In the genomic region with DNA sequence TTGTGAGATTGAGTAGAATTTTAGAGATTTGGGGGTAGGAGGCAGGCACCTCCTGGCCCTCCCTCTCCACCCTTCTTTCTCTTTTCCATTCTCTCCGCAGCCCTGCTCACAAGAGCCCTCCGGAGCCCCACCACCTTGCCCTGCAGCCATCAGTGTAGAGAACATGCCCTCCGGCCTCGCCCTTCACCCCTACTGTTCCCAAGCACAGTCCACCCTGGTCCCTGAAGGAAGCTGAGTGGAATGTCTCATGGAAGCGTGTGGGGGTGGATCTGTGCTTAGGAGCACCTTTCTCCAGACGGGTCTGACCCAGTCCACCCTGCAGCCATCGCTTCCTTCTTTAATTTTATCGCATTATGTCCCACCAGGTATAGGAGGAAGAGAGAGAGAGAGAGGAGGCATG, we compare ENCODE assay signal across 18 cellular contexts.
DNase-seq lines count a peak whose midpoint lies in the region; ATAC-seq, FAIRE-seq and TF ChIP-seq lines count a peak whose summit lies in the region.
"Had no signal": no experiment of that assay in that cellular context is flagged by ENCODE, and none has a peak within 500 bp of the region (broad histone marks: within the 10 kb centered on the region; RNA-seq: fewer than 3 reads in every experiment).

No MANE protein-coding gene starts in this region.

- POLR2A ChIA-PET in HEK293 (lab: Yijun Ruan, JAX): interaction anchor here (0.9 kb wide), 1 partner anchor 697 kb away, joined by 3 read pairs; no protein-coding TSS in a partner anchor

- FAIRE-seq in GM12891 (lab: Jason Lieb, UNC): no peak
- FAIRE-seq: bronchial epithelial cell, colon, GM19239, H54 had no signal

- TF ChIP-seq CTCF in HEK293 (tag by site-specific recombination; IDR thresholded peaks at IDR 0.05) (no peak), coronary artery (IDR thresholded peaks at IDR 0.05) (no peak), neural cell (IDR thresholded peaks at IDR 0.05; ENCODE audit: poor library complexity, severe bottlenecking) (no peak)

- no peaks in the 10 kb centered on the region for H3K79me2 ChIP-seq in neural cell (replicated peaks; ENCODE audit: insufficient read depth, low read length)

- H3K4me1 ChIP-seq in BLaER1: peaks cover 12% of the 10 kb centered on the region; the same call in 1 of the 2 replicates
- H3K4me1 ChIP-seq in HEK293 (ENCODE audit: control insufficient read depth, insufficient read depth, low read length): no peaks in the 10 kb centered on the region

- peak overlapping the region; percentile 92 for H2AFZ ChIP-seq in neural cell (ENCODE audit: low read depth, low read length)
- H2AFZ ChIP-seq: PC-9 had no signal

- CTCF ChIA-PET in HEK293 (lab: Yijun Ruan, JAX): interaction anchor here (0.5 to 5.3 kb wide), 32 partner anchors 9 to 696 kb away, joined by 3 to 108 read pairs (median 4); partner anchors contain the start of genes BOD1 and NSG2

- H3K4me2 ChIP-seq in BLaER1 (peak overlapping the region; percentile 35), neural cell (ENCODE audit: low read length) (no peak overlapping the region)
- H3K4me2 ChIP-seq: PC-9 had no signal

- H3K27ac ChIP-seq in BLaER1 (no peak overlapping the region), HEK293 (ENCODE audit: extremely low read depth, low read depth, low read length) (no peak overlapping the region), coronary artery (no peak overlapping the region), neural cell (ENCODE audit: low read length) (peak overlapping the region; percentile 68)
- H3K27ac ChIP-seq: epithelial cell of prostate, left ventricle myocardium inferior, PC-9, transverse colon had no signal

- H3F3A ChIP-seq in neural cell (ENCODE audit: insufficient read depth, low read length, poor library complexity, severe bottlenecking): no peaks in the 10 kb centered on the region

- H3K36me3 ChIP-seq in BLaER1 (no peaks in the 10 kb centered on the region), HEK293 (ENCODE audit: control insufficient read depth in 2 of 2, insufficient read depth in 1 of 2, low read length in 2 of 2) (no peaks in the 10 kb centered on the region), neural cell (ENCODE audit: insufficient read depth, low read length) (no peaks in the 10 kb centered on the region)
- H3K36me3 ChIP-seq: left ventricle myocardium inferior, transverse colon had no signal

- intact Hi-C loops in Right ventricle myocardium superior (cut with DNase I): loop anchor here (10.0 kb wide), 1 partner anchor 688 kb away; no protein-coding TSS in a partner anchor

- H3K27me3 ChIP-seq in BLaER1: no peaks in the 10 kb centered on the region
- no peaks in the 10 kb centered on the region for H3K27me3 ChIP-seq in neural cell (ENCODE audit: insufficient read depth, low read depth, low read length)

- no peaks in the 10 kb centered on the region for H3K9me3 ChIP-seq in BLaER1
- no peaks in the 10 kb centered on the region for H3K9me3 ChIP-seq in HEK293 (ENCODE audit: control insufficient read depth, insufficient read depth, low read depth, low read length)
- H3K9me3 ChIP-seq in neural cell (ENCODE audit: low read length): no peaks in the 10 kb centered on the region
- H3K9me3 ChIP-seq: left ventricle myocardium inferior, transverse colon had no signal

- TF ChIP-seq RAD21 in neural cell (conservative IDR thresholded peaks at IDR 0.05): no peak

- H4K20me1 ChIP-seq in BLaER1 (no peaks in the 10 kb centered on the region), neural cell (ENCODE audit: insufficient read depth) (no peaks in the 10 kb centered on the region)

- H3K4me3 ChIP-seq in BLaER1: no peak overlapping the region
- no peak overlapping the region for H3K4me3 ChIP-seq in HEK293 (ENCODE audit: low read depth, low read length)
- H3K4me3 ChIP-seq in coronary artery: no peak overlapping the region
- H3K4me3 ChIP-seq in neural cell (ENCODE audit: low read length): no peak overlapping the region
- H3K4me3 ChIP-seq: PC-9 had no signal

- H3K9ac ChIP-seq in BLaER1 (no peak overlapping the region), neural cell (ENCODE audit: low read length) (peak overlapping the region; percentile 75)

- no peak for TF ChIP-seq EP300 in neural cell (conservative IDR thresholded peaks at IDR 0.05; ENCODE audit: poor library complexity, severe bottlenecking)

- DNase-seq in coronary artery (ENCODE audit: low spot score) (peak; percentile 64), Right ventricle myocardium superior (no peak), GM12891 (ENCODE audit: insufficient read length, low spot score) (no peak), GM03348 (ENCODE audit: low spot score) (no peak)
- DNase-seq in NK-92 treated with Interleukin-12 subunit alpha and Interleukin-12 subunit beta, amount 100 ng/mL, for 24 hours (lab: John Stamatoyannopoulos, UW): no peak
- DNase-seq: NCI-H1417 treated with DMSO at 0.1 percent for 48 hours, NCI-H226 had no signal

- H3K9me2 ChIP-seq in neural cell (ENCODE audit: insufficient read depth, low read length): no peaks in the 10 kb centered on the region

- no peak for ATAC-seq in Right ventricle myocardium superior (ENCODE audit: poor library complexity)

- TF ChIP-seq POLR2A in GM12891 (IDR thresholded peaks at IDR 0.05; ENCODE audit: low read depth, low read length): no peak

TF ChIP-seq in neural cell, 6 proteins besides CTCF, POLR2A, EP300 and RAD21:
- TF ChIP-seq SMC3 (conservative IDR thresholded peaks at IDR 0.05; ENCODE audit: poor library complexity) (no peak), EZH2 (IDR thresholded peaks at IDR 0.05; ENCODE audit: borderline replicate concordance, insufficient read depth, low read length, poor library complexity, severe bottlenecking) (no peak), POLR2AphosphoS5 (IDR thresholded peaks at IDR 0.05) (no peak), TAF1 (IDR thresholded peaks at IDR 0.05; ENCODE audit: low read depth) (no peak), MXI1 (conservative IDR thresholded peaks at IDR 0.05; ENCODE audit: poor library complexity, severe bottlenecking) (no peak)
- TF ChIP-seq, protein P1, sequence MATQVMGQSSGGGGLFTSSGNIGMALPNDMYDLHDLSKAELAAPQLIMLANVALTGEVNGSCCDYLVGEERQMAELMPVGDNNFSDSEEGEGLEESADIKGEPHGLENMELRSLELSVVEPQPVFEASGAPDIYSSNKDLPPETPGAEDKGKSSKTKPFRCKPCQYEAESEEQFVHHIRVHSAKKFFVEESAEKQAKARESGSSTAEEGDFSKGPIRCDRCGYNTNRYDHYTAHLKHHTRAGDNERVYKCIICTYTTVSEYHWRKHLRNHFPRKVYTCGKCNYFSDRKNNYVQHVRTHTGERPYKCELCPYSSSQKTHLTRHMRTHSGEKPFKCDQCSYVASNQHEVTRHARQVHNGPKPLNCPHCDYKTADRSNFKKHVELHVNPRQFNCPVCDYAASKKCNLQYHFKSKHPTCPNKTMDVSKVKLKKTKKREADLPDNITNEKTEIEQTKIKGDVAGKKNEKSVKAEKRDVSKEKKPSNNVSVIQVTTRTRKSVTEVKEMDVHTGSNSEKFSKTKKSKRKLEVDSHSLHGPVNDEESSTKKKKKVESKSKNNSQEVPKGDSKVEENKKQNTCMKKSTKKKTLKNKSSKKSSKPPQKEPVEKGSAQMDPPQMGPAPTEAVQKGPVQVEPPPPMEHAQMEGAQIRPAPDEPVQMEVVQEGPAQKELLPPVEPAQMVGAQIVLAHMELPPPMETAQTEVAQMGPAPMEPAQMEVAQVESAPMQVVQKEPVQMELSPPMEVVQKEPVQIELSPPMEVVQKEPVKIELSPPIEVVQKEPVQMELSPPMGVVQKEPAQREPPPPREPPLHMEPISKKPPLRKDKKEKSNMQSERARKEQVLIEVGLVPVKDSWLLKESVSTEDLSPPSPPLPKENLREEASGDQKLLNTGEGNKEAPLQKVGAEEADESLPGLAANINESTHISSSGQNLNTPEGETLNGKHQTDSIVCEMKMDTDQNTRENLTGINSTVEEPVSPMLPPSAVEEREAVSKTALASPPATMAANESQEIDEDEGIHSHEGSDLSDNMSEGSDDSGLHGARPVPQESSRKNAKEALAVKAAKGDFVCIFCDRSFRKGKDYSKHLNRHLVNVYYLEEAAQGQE (IDR thresholded peaks at IDR 0.05; ENCODE audit: borderline replicate concordance): no peak

TF ChIP-seq in GM12891, 5 proteins besides CTCF, POLR2A, EP300 and RAD21:
- TF ChIP-seq TAF1 (IDR thresholded peaks at IDR 0.05; ENCODE audit: low read depth, low read length): no peak
- TF ChIP-seq POLR2AphosphoS5 (IDR thresholded peaks at IDR 0.05; ENCODE audit: low read depth, low read length): no peak
- no peak for TF ChIP-seq PAX5 (IDR thresholded peaks at IDR 0.05; ENCODE audit: insufficient read depth, low read length, severe bottlenecking)
- TF ChIP-seq SPI1 (IDR thresholded peaks at IDR 0.05; ENCODE audit: low read depth, low read length): no peak
- TF ChIP-seq POU2F2 (IDR thresholded peaks at IDR 0.05; ENCODE audit: low read depth, low read length): no peak
